30 cellular contexts compared by ENCODE assay signal in genomic region chr12:59873136-59873535, GRCh38.
"Had no signal": no experiment of that assay in that cellular context is flagged by ENCODE, and none has a peak within 500 bp of the region (broad histone marks: within the 10 kb centered on the region; RNA-seq: fewer than 3 reads in every experiment).

No MANE protein-coding gene starts in this region.

- H3K27ac ChIP-seq: adrenal gland, brain microvascular endothelial cell, Peyer's patch, SJSA1 had no signal

- H3K27me3 ChIP-seq: adrenal gland, brain microvascular endothelial cell, MG63, Peyer's patch, SJSA1 had no signal

- ATAC-seq: activated CD4-positive, alpha-beta T cell treated with anti-CD3 and anti-CD28 coated beads for 36 hours; activated CD4-positive, CD25-positive, alpha-beta regulatory T cell treated with anti-CD3 and anti-CD28 coated beads, Interleukin-2, amount 50 U/mL, for 24 hours; activated naive CD4-positive, alpha-beta T cell treated with anti-CD3 and anti-CD28 coated beads, Interleukin-2, amount 50 U/mL, for 72 hours; activated T-cell treated with anti-CD3 and anti-CD28 coated beads, Interleukin-2, amount 50 U/mL, for 4 hours; PC-3 had no signal

- H3K4me1 ChIP-seq: adrenal gland, Peyer's patch, SJSA1 had no signal

- H3K4me2 ChIP-seq: SK-N-SH had no signal

- H3K4me3 ChIP-seq: adrenal gland, MG63, Peyer's patch, SJSA1 had no signal

- H3K9ac ChIP-seq: SK-N-SH had no signal

- H3K9me3 ChIP-seq: adrenal gland, MG63, Peyer's patch, SJSA1, SK-N-SH had no signal

- H3K36me3 ChIP-seq: adrenal gland, brain microvascular endothelial cell, MG63, Peyer's patch, SJSA1 had no signal

- DNase-seq: activated CD4-positive, alpha-beta memory T cell treated with anti-CD3 and anti-CD28 coated beads for 36 hours; activated CD4-positive, alpha-beta T cell treated with anti-CD3 and anti-CD28 coated beads for 36 hours; activated CD4-positive, alpha-beta T cell treated with anti-CD3 and anti-CD28 coated beads, Interleukin-2, amount 50 U/mL, for 1 hour; activated CD8-positive, alpha-beta memory T cell treated with anti-CD3 and anti-CD28 coated beads, Interleukin-2, amount 50 U/mL, for 4 hours; activated gamma-delta T cell treated with Interleukin-2 at 50 U/mL for 16 hours; activated naive CD4-positive, alpha-beta T cell treated with anti-CD3 and anti-CD28 coated beads for 36 hours; activated T-cell treated with anti-CD3 and anti-CD28 coated beads for 4 hours; activated T-cell treated with anti-CD3 and anti-CD28 coated beads, Interleukin-2, amount 50 U/mL, for 4 hours; adrenal gland; anterior cingulate cortex; brain microvascular endothelial cell; Karpas-422; MG63; MV-4-11; NCI-H1092; NCI-H1436 treated with DMSO at 0.1 percent for 48 hours; NCI-H1694 treated with DMSO at 0.1 percent for 48 hours; NCI-H2029; NCI-H345; NCI-H526; NCI-H748 treated with DMSO at 0.1 percent for 48 hours; NK-92 treated with Interleukin-12 subunit alpha and Interleukin-12 subunit beta, amount 100 ng/mL, for 24 hours; PC-3; Peyer's patch; RPMI8226; SHP77 treated with DMSO at 0.1 percent for 48 hours; SK-N-SH had no signal
